In genomic region chr22:32680277-32680676, GRCh38 we compare ENCODE assay signal across 22 cellular contexts.
"Had no signal": no experiment of that assay in that cellular context is flagged by ENCODE, and none has a peak within 500 bp of the region (broad histone marks: within the 10 kb centered on the region; RNA-seq: fewer than 3 reads in every experiment).

No MANE protein-coding gene starts in this region.

- H3K9me3 ChIP-seq: lower lobe of right lung, pancreas, prostate gland, sigmoid colon, spleen, tibial nerve, uterus had no signal

- DNase-seq: islet precursor cell; left ventricle myocardium superior; lower lobe of right lung; mammary epithelial cell; mesenchymal stem cell; naive thymus-derived CD8-positive, alpha-beta T cell; nucleus accumbens; pancreas; posterior cingulate gyrus; retina; right cardiac atrium; sigmoid colon; small intestine; spleen; stimulated activated CD4-positive, alpha-beta T cell treated with anti-CD3 and anti-CD28 coated beads, Interleukin-4, amount 100 ng/mL, for 24 hours; stimulated activated naive CD4-positive, alpha-beta T cell treated with Interleukin-2 at 50 U/mL for 16 hours; stimulated activated naive CD8-positive, alpha-beta T cell treated with anti-CD3 and anti-CD28 coated beads, Interleukin-15, amount 100 ng/mL, for 72 hours; substantia nigra; uterus had no signal

- H3K27me3 ChIP-seq: pancreas, sigmoid colon, tibial nerve, uterus had no signal

- ATAC-seq: left ventricle myocardium superior; lower lobe of right lung; naive thymus-derived CD8-positive, alpha-beta T cell; pancreas; right cardiac atrium; stimulated activated effector memory CD8-positive, alpha-beta T cell treated with anti-CD3 and anti-CD28 coated beads, Interleukin-12 subunit alpha, Interleukin-12 subunit beta, amount 100 ng/mL, for 72 hours; stimulated activated naive CD8-positive, alpha-beta T cell treated with anti-CD3 and anti-CD28 coated beads, Interleukin-15, amount 100 ng/mL, for 72 hours had no signal

- H3K4me1 ChIP-seq: pancreas, prostate gland, uterus had no signal

- H3K27ac ChIP-seq: lower lobe of right lung, pancreas, prostate gland, sigmoid colon, spleen, tibial nerve, uterus had no signal

- FAIRE-seq: pancreas, small intestine had no signal

- H3K36me3 ChIP-seq: lower lobe of right lung, pancreas, prostate gland, sigmoid colon, spleen, tibial nerve, uterus had no signal

- H3K4me3 ChIP-seq: lower lobe of right lung, pancreas, prostate gland, sigmoid colon, spleen, tibial nerve, uterus had no signal
